ENCODE assay signal across 2 cellular contexts in genomic region chr10:132454296-132455198, GRCh38.
TF ChIP-seq lines count a peak whose summit lies in the region.

No MANE protein-coding gene starts in this region.

TF ChIP-seq in HepG2, 621 proteins besides CTCF, POLR2A, EP300 and RAD21 (continues in another document):
- no peak for TF ChIP-seq HMGXB3 (CRISPR knock-in tag; IDR thresholded peaks at IDR 0.05; ENCODE audit: borderline replicate concordance)
- no peak for TF ChIP-seq ZNF713 (CRISPR knock-in tag; IDR thresholded peaks at IDR 0.05)
- no peak for TF ChIP-seq JUND (CRISPR knock-in tag; IDR thresholded peaks at IDR 0.05)
- TF ChIP-seq ZNF362 (CRISPR knock-in tag; IDR thresholded peaks at IDR 0.05; ENCODE audit: borderline replicate concordance): no peak
- TF ChIP-seq DR1 (CRISPR knock-in tag; IDR thresholded peaks at IDR 0.05): no peak
- TF ChIP-seq MYC (CRISPR knock-in tag; IDR thresholded peaks at IDR 0.05; ENCODE audit: borderline replicate concordance): peak; percentile 32; the same call in 1 of the 2 replicates
- TF ChIP-seq ZNF335 (CRISPR knock-in tag; IDR thresholded peaks at IDR 0.05): no peak
- TF ChIP-seq SRSF1 (optimal IDR thresholded peaks at IDR 0.05; ENCODE audit: low read depth, low read length): no peak
- no peak for TF ChIP-seq CBX2 (IDR thresholded peaks at IDR 0.05; ENCODE audit: low read depth, low read length)
- TF ChIP-seq CBX2 (CRISPR knock-in tag; IDR thresholded peaks at IDR 0.05; ENCODE audit: low read depth): no peak
- TF ChIP-seq MIER3 (CRISPR knock-in tag; IDR thresholded peaks at IDR 0.05; ENCODE audit: borderline replicate concordance): no peak
- no peak for TF ChIP-seq ZNF136 (CRISPR knock-in tag; IDR thresholded peaks at IDR 0.05; ENCODE audit: low read depth)
- TF ChIP-seq TCF7L2 (IDR thresholded peaks at IDR 0.05; ENCODE audit: low read depth, low read length): no peak
- no peak for TF ChIP-seq CERS6 (CRISPR knock-in tag; IDR thresholded peaks at IDR 0.05)
- TF ChIP-seq ASH2L (IDR thresholded peaks at IDR 0.05; ENCODE audit: insufficient read length, low read depth, low read length): no peak

TF ChIP-seq in K562, 482 proteins besides CTCF, POLR2A, EP300 and RAD21:
- TF ChIP-seq ZFX (CRISPR knock-in tag; IDR thresholded peaks at IDR 0.05) (peak; percentile 57), ETS1 (conservative IDR thresholded peaks at IDR 0.05; ENCODE audit: control insufficient read depth, low read depth, low read length) (no peak), MAX (CRISPR knock-in tag; IDR thresholded peaks at IDR 0.05) (0 out of 2 replicates have a peak, but pooled peaks have one; percentile 23), NFE2L1 (tag; IDR thresholded peaks at IDR 0.05; ENCODE audit: borderline replicate concordance, low read depth) (no peak), ZNF75A (CRISPR knock-in tag; IDR thresholded peaks at IDR 0.05) (no peak), ZNF583 (CRISPR knock-in tag; IDR thresholded peaks at IDR 0.05) (0 out of 2 replicates have a peak, but pooled peaks have one; percentile 18), L3MBTL2 (IDR thresholded peaks at IDR 0.05) (peak; percentile 72), MECOM (CRISPR knock-in tag; IDR thresholded peaks at IDR 0.05) (no peak), FOXA3 (CRISPR knock-in tag; conservative IDR thresholded peaks at IDR 0.05 in 1 of 2, IDR thresholded peaks at IDR 0.05 in 1 of 2) (peak in 1 of 2 experiments; percentile 31; a peak in 1 of 4 replicates), SRSF9 (IDR thresholded peaks at IDR 0.05; ENCODE audit: borderline replicate concordance, low read depth, low read length) (no peak), ZNF77 (CRISPR knock-in tag; IDR thresholded peaks at IDR 0.05) (no peak), ZBTB7A (IDR thresholded peaks at IDR 0.05; ENCODE audit: borderline replicate concordance, control insufficient read depth, low read depth, low read length) (peak; percentile 16; the same call in 1 of the 2 replicates), NFXL1 (CRISPR knock-in tag; IDR thresholded peaks at IDR 0.05) (no peak), MGA (IDR thresholded peaks at IDR 0.05) (peak; percentile 47; the same call in 1 of the 2 replicates), ZBTB9 (CRISPR knock-in tag; IDR thresholded peaks at IDR 0.05) (no peak), GABPA (tag; conservative IDR thresholded peaks at IDR 0.05; ENCODE audit: low read depth) (no peak), ZFPM2 (CRISPR knock-in tag; IDR thresholded peaks at IDR 0.05) (no peak)
